ENCODE assay signal across 8 cellular contexts in genomic region chr2:215119847-215120246, GRCh38. TPM values are rescaled to one million over a fixed set of nuclear protein-coding genes. Genes with fewer than 3 reads are reported as not detected.
"Had no signal": no experiment of that assay in that cellular context is flagged by ENCODE, and none has a peak within 500 bp of the region (broad histone marks: within the 10 kb centered on the region; RNA-seq: fewer than 3 reads in every experiment).

No MANE protein-coding gene starts in this region.

- H3K27ac ChIP-seq: HL-60 had no signal

- DNase-seq: IMR-90, KBM-7, KG1 had no signal

- FAIRE-seq: HepG2, HTR-8/SVneo had no signal

- ATAC-seq: HepG2 had no signal

RNA-seq across cellular contexts. Expression of gene ABCA12, which starts 18.6 kb away (rescaled TPM):
- total RNA-seq: HT-29 had no signal
- polyA plus RNA-seq: IgD-negative memory B cell, IMR-90 had no signal
